1 cellular context compared by ENCODE assay signal in the genomic region with DNA sequence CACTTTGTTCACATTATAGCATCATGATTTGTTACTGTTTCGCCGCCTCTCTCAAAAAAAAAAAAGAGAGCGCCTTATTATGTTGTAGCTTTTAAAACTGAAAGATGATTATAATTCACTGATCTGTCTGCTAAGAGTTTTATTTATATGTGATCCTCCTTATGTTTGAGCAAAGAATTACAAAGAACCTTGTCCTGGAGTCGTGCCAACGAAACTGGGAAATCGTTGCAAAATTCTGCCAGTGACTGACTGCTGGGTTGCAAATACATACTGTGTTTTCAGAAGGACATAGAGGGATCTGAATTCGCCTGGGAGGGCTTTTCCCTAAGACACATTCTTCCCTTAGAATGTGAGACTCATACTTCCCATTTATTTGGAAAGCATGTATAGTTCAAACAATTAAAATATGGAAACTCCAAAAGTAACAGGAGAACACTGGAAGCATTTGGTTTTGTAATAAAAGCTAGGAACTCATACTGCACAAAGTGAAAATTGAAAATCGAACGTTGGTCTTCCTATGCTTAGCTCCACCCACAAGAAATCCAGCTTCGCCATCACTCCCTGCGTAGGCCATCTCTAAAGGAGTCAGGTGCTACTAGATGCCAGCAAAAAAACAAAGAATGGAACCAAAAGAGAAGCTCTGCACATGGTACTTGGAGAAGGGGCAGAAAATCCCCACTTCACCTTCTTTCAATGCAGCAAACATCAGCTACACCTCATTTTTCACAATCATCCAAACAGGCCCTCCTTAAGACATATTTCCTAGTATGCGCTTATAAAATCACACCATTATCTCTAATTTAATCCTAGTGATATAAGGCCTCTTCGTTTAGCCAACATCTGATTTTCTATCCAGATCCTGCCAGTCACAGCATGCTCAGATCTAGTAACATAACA.
A peak's percentile ranks its signal among the peaks of the same experiment; 100 is the strongest.
TF ChIP-seq lines count a peak whose summit lies in the region.

No MANE protein-coding gene starts in this region.

TF ChIP-seq in GM12878, 131 proteins besides CTCF, POLR2A, EP300 and RAD21:
- 0 out of 2 replicates have a peak, but pooled peaks have one; percentile 34 for TF ChIP-seq NKRF (conservative IDR thresholded peaks at IDR 0.05)
- peak; percentile 86 for TF ChIP-seq NFXL1 (IDR thresholded peaks at IDR 0.05; ENCODE audit: borderline replicate concordance)
TF ChIP-seq in GM12878: peak in this region for 2; not testable (repeated sequence) for 129.
